Comparison of ENCODE assay signal across 1 cellular context in genomic region chr5:56696900-56697299, GRCh38.
TF ChIP-seq lines count a peak whose summit lies in the region.

No MANE protein-coding gene starts in this region.

TF ChIP-seq in WTC11, 78 proteins besides CTCF, POLR2A, EP300 and RAD21 (continued from another document):
- TF ChIP-seq MAX (CRISPR knock-in tag; IDR thresholded peaks at IDR 0.05) (no peak), PRDM15 (CRISPR knock-in tag; IDR thresholded peaks at IDR 0.05) (no peak), GRHL2 (CRISPR knock-in tag; IDR thresholded peaks at IDR 0.05; ENCODE audit: insufficient replicate concordance, severe bottlenecking) (no peak), ZNF317 (CRISPR knock-in tag; IDR thresholded peaks at IDR 0.05; ENCODE audit: borderline replicate concordance, low read depth) (no peak), ZNF416 (CRISPR knock-in tag; IDR thresholded peaks at IDR 0.05) (no peak), MYBL2 (CRISPR knock-in tag; IDR thresholded peaks at IDR 0.05) (no peak), NFE2L1 (CRISPR knock-in tag; IDR thresholded peaks at IDR 0.05) (no peak), ZNF396 (CRISPR knock-in tag; IDR thresholded peaks at IDR 0.05; ENCODE audit: borderline replicate concordance) (no peak), MXD4 (CRISPR knock-in tag; IDR thresholded peaks at IDR 0.05; ENCODE audit: borderline replicate concordance) (no peak)
